In the genomic region with DNA sequence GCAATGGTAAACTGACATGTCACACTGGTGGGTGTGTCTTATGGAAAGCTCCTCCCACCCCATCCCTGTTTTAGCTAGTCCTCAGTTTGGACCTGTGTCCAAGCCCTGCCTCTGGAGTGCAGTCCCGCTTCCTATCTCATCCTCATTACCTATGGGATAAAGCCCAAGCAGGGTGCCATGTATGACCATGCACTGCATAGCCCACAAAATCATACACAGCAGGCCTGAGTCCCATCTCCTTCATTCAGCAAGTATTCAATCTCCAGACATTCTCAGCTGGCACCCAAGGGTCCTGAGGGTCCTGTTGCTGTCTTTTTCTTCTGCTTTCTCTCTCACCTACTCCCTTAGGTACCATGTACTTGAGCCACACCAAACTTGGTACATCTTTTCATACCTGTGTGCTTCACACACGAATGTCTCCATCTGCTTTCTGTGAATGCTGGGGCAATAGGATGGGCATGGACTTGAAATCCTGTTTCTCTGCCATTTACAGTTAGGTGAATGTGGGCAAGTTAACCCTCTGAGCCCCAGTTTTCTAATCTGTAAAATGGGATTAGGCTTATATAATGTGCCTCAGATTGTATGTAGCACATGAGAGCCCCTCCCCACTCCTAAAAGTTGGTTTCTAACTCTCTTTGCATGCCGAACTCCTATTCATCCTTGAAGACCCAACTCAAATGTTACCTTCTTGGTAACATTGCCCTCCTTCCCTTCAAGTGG, we compare ENCODE assay signal across 19 cellular contexts. TPM values are rescaled to one million over a fixed set of nuclear protein-coding genes. Genes with fewer than 3 reads are reported as not detected.
DNase-seq lines count a peak whose midpoint lies in the region; TF ChIP-seq lines count a peak whose summit lies in the region.
"Had no signal": no experiment of that assay in that cellular context is flagged by ENCODE, and none has a peak within 500 bp of the region (broad histone marks: within the 10 kb centered on the region; RNA-seq: fewer than 3 reads in every experiment).

No MANE protein-coding gene starts in this region.

- H3K79me2 ChIP-seq in GM23248 (ENCODE audit: insufficient read depth) (no peaks in the 10 kb centered on the region), osteoblast (ENCODE audit: insufficient read depth, low read length) (no peaks in the 10 kb centered on the region)

- no peak overlapping the region for H2AFZ ChIP-seq in GM23248
- H2AFZ ChIP-seq in osteoblast (ENCODE audit: low read length) = no peak overlapping the region
- H2AFZ ChIP-seq: neural progenitor cell had no signal

- TF ChIP-seq CTCF in osteoblast (IDR thresholded peaks at IDR 0.05; ENCODE audit: extremely low read depth, low read depth, low read length) = no peak

- H3K9ac ChIP-seq in GM23248 = no peak overlapping the region
- H3K9ac ChIP-seq: neural progenitor cell had no signal

- no peaks in the 10 kb centered on the region for H3K36me3 ChIP-seq in GM23248 (ENCODE audit: low read depth)
- H3K36me3 ChIP-seq in osteoblast (ENCODE audit: insufficient read depth, low read length) = no peaks in the 10 kb centered on the region
- H3K36me3 ChIP-seq: HAP-1, neural progenitor cell, SJSA1 had no signal

- H4K20me1 ChIP-seq in GM23248 (ENCODE audit: insufficient read depth) = no peaks in the 10 kb centered on the region
- no peaks in the 10 kb centered on the region for H4K20me1 ChIP-seq in osteoblast (ENCODE audit: insufficient read depth, low read length)

- no peak overlapping the region for H3K27ac ChIP-seq in GM23248
- H3K27ac ChIP-seq in epithelial cell of prostate = peak overlapping the region; percentile 99
- H3K27ac ChIP-seq in osteoblast (ENCODE audit: low read depth, low read length) = peak overlapping the region; percentile 87
- H3K27ac ChIP-seq: neural progenitor cell, SJSA1 had no signal

- 91 to 97% methylated on average over 3 of the region's 3 CpGs for WGBS in GM23248 (ENCODE audit: low coverage in 1 of 2, low lambda C conversion rate in 2 of 2, missing lambda C conversion rate in 2 of 2), 2 experiments

- in situ Hi-C loops in GM23248 (cut with MboI) (no loop called here), SK-MEL-5 (cut with HindIII; ENCODE audit: low pct_unique_long_range_greater_than_20kb, low sequenced_read_pairs) (no loop called here)

- peaks cover 45% of the 10 kb centered on the region for H3F3A ChIP-seq in GM23248 (ENCODE audit: insufficient read depth)

- H3K9me2 ChIP-seq in GM23248 (ENCODE audit: insufficient read depth) = no peaks in the 10 kb centered on the region

- H3K4me3 ChIP-seq in GM23248 = no peak overlapping the region
- no peak overlapping the region for H3K4me3 ChIP-seq in osteoblast (ENCODE audit: insufficient read depth, low read length)
- H3K4me3 ChIP-seq: HAP-1, neural progenitor cell, SJSA1 had no signal

- DNase-seq in GM23248 (peak; percentile 53), SK-MEL-5 (ENCODE audit: low read depth, low spot score) (peak; percentile 42), epithelial cell of prostate (ENCODE audit: low read depth, low spot score) (no peak), osteoblast (ENCODE audit: insufficient read length, low spot score, missing footprints) (peak; percentile 49), NCI-H1092 (lab: John Stamatoyannopoulos, UW) (no peak), NOMO-1 treated with DMSO at 0.1 percent for 48 hours (lab: John Stamatoyannopoulos, UW; ENCODE audit: unreplicated experiment) (no peak), nucleus accumbens (lab: John Stamatoyannopoulos, UW) (no peak), NCI-H2081 (lab: John Stamatoyannopoulos, UW) (no peak)
- DNase-seq: activated gamma-delta T cell treated with Interleukin-2 at 50 U/mL for 16 hours; CD8-positive, alpha-beta memory T cell; effector memory CD8-positive, alpha-beta T cell; NCI-H526 treated with DMSO at 0.1 percent for 48 hours had no signal

- H3K27me3 ChIP-seq in GM23248 (replicated peaks; ENCODE audit: insufficient read depth) (no peaks in the 10 kb centered on the region), osteoblast (ENCODE audit: insufficient read depth, low read length) (no peaks in the 10 kb centered on the region)
- H3K27me3 ChIP-seq: neural progenitor cell, SJSA1 had no signal

- H3K4me2 ChIP-seq in GM23248 (ENCODE audit: unreplicated experiment) (no peak overlapping the region), osteoblast (ENCODE audit: insufficient read depth, low read length) (no peak overlapping the region)
- H3K4me2 ChIP-seq: neural progenitor cell had no signal

- H3K9me3 ChIP-seq in GM23248 (ENCODE audit: low read depth) (no peaks in the 10 kb centered on the region), osteoblast (ENCODE audit: low read depth, low read length) (no peaks in the 10 kb centered on the region)
- H3K9me3 ChIP-seq: HAP-1, SJSA1 had no signal

- H3K4me1 ChIP-seq in GM23248 (ENCODE audit: insufficient read depth) (peaks cover 9% of the 10 kb centered on the region; the same call in 1 of the 2 replicates), osteoblast (ENCODE audit: insufficient read depth, low read length) (peaks cover 28% of the 10 kb centered on the region)

RNA-seq across cellular contexts. Expression of gene TNS4, which starts 28.5 kb away (rescaled TPM):
- total RNA-seq in GM23248 (2014; rRNA removed; shearing (Covaris generic)) = not detected in 2 replicates
- 0.20 and 0.44 TPM in 2 replicates for polyA plus RNA-seq in GM23248 (2016; fragmentation: Nextera tagmentation; extraction: Ambion mirVana)
- not detected in 2 replicates for total RNA-seq in SK-MEL-5 (2014; rRNA removed; shearing (Covaris generic))
- polyA plus RNA-seq in SK-MEL-5 (2015; cell fraction: cytosol; rRNA removed) = not detected in 2 replicates
- polyA plus RNA-seq in SK-MEL-5 (2015; cell fraction: nucleus; rRNA removed) = not detected in 2 replicates
- total RNA-seq in osteoblast = under 0.01 and 0.29 TPM in 2 replicates
- total RNA-seq: chondrocyte, frontal cortex, LHCN-M2, SJSA1 had no signal

RNA-seq across cellular contexts. Expression of gene IGFBP4, which starts 29.6 kb away (rescaled TPM):
- 361 and 408 TPM in 2 replicates for total RNA-seq in GM23248 (2014; rRNA removed; shearing (Covaris generic))
- polyA plus RNA-seq in GM23248 (2016; fragmentation: Nextera tagmentation; extraction: Ambion mirVana) = 1,209 and 1,277 TPM in 2 replicates
- total RNA-seq in SK-MEL-5 (2014; rRNA removed; shearing (Covaris generic)) = 24.5 and 25.0 TPM in 2 replicates
- polyA plus RNA-seq in SK-MEL-5 (2015; cell fraction: cytosol; rRNA removed) = 162 and 191 TPM in 2 replicates
- 16.1 and 17.3 TPM in 2 replicates for polyA plus RNA-seq in SK-MEL-5 (2015; cell fraction: nucleus; rRNA removed)
- total RNA-seq in osteoblast = 666 and 801 TPM in 2 replicates
- total RNA-seq: OCI-LY7 had no signal

RNA-seq across cellular contexts. Expression of gene TOP2A, which starts 55.2 kb away (rescaled TPM):
- 71.4 and 75.8 TPM in 2 replicates for total RNA-seq in GM23248 (2014; rRNA removed; shearing (Covaris generic))
- 39.6 and 47.0 TPM in 2 replicates for polyA plus RNA-seq in GM23248 (2016; fragmentation: Nextera tagmentation; extraction: Ambion mirVana)
- 114 and 117 TPM in 2 replicates for total RNA-seq in SK-MEL-5 (2014; rRNA removed; shearing (Covaris generic))
- 102 and 129 TPM in 2 replicates for polyA plus RNA-seq in SK-MEL-5 (2015; cell fraction: cytosol; rRNA removed)
- 176 and 249 TPM in 2 replicates for polyA plus RNA-seq in SK-MEL-5 (2015; cell fraction: nucleus; rRNA removed)
- 14.5 and 15.9 TPM in 2 replicates for total RNA-seq in osteoblast

Comparison
In these comparisons a context has a peak if more than half of its experiments do, and no peak if none do; other contexts are left out.
1. DNase-seq: peak in GM23248 (single experiment), SK-MEL-5 (single experiment) and osteoblast (single experiment); none in epithelial cell of prostate (single experiment), NCI-H1092 (single experiment), NOMO-1 treated with DMSO at 0.1 percent for 48 hours (single experiment), nucleus accumbens (0 of 56) and NCI-H2081 (0 of 2).
2. RNA of gene IGFBP4, which starts 29.6 kb away (total RNA-seq): 666 to 801 TPM in osteoblast and 361 to 408 TPM in GM23248; 24.5 to 25.0 TPM in SK-MEL-5; every median in the first group is over 10 times any median in the second.